ENCODE assay signal across 15 cellular contexts in genomic region chr13:113996081-113996911, GRCh38.
"Had no signal": no experiment of that assay in that cellular context is flagged by ENCODE, and none has a peak within 500 bp of the region (broad histone marks: within the 10 kb centered on the region; RNA-seq: fewer than 3 reads in every experiment).

No MANE protein-coding gene starts in this region.

- H3K27me3 ChIP-seq: dorsolateral prefrontal cortex, neural progenitor cell, upper lobe of left lung had no signal

- H3K27me3 Mint-ChIP-seq: activated CD8-positive, alpha-beta memory T cell treated with anti-CD3 and anti-CD28 coated beads, Interleukin-2, amount 10 ng/mL, durations not matched to agents 7 days and 5 days; activated naive CD8-positive, alpha-beta T cell; activated T-cell treated with anti-CD3 and anti-CD28 coated beads, Interleukin-2, amount 50 U/mL, for 24 hours; stimulated activated naive B cell treated with anti-CD40 and anti-IgM and Interleukin-4, amounts not matched to agents 10 μg/mL and 1 μg/mL and 100 μg/mL, for 72 hours had no signal

- H3K36me3 ChIP-seq: neural progenitor cell had no signal

- H3K4me2 ChIP-seq: neural progenitor cell, SK-N-SH had no signal

- H3K27ac Mint-ChIP-seq: activated CD8-positive, alpha-beta memory T cell treated with anti-CD3 and anti-CD28 coated beads, Interleukin-2, amount 10 ng/mL, durations not matched to agents 7 days and 5 days; neural progenitor cell; WTC11 had no signal

- H3K4me3 ChIP-seq: dorsolateral prefrontal cortex, neural progenitor cell, upper lobe of left lung had no signal

- H3K4me1 ChIP-seq: neural progenitor cell, parathyroid adenoma had no signal

- ATAC-seq: activated CD8-positive, alpha-beta memory T cell treated with anti-CD3 and anti-CD28 coated beads, Interleukin-2, amount 10 ng/mL, durations not matched to agents 7 days and 5 days; left lobe of liver; stimulated activated naive B cell treated with anti-CD40 and anti-IgM and Interleukin-4, amounts not matched to agents 10 μg/mL and 1 μg/mL and 100 μg/mL, for 72 hours; WTC11 had no signal

- H3K27ac ChIP-seq: dorsolateral prefrontal cortex, neural progenitor cell, parathyroid adenoma, upper lobe of left lung had no signal

- H3K4me3 Mint-ChIP-seq: activated CD8-positive, alpha-beta memory T cell treated with anti-CD3 and anti-CD28 coated beads, Interleukin-2, amount 10 ng/mL, durations not matched to agents 7 days and 5 days; activated naive CD8-positive, alpha-beta T cell; activated T-cell treated with anti-CD3 and anti-CD28 coated beads, Interleukin-2, amount 50 U/mL, for 24 hours; neural progenitor cell; stimulated activated naive B cell treated with anti-CD40 and anti-IgM and Interleukin-4, amounts not matched to agents 10 μg/mL and 1 μg/mL and 100 μg/mL, for 72 hours; WTC11 had no signal

- H3K9me3 Mint-ChIP-seq: activated T-cell treated with anti-CD3 and anti-CD28 coated beads, Interleukin-2, amount 50 U/mL, for 24 hours; neural progenitor cell; stimulated activated naive B cell treated with anti-CD40 and anti-IgM and Interleukin-4, amounts not matched to agents 10 μg/mL and 1 μg/mL and 100 μg/mL, for 72 hours had no signal

- H3K9ac ChIP-seq: neural progenitor cell, parathyroid adenoma, SK-N-SH had no signal

- DNase-seq: activated CD8-positive, alpha-beta memory T cell treated with anti-CD3 and anti-CD28 coated beads, Interleukin-2, amount 10 ng/mL, durations not matched to agents 7 days and 5 days; activated effector memory CD4-positive, alpha-beta T cell treated with Interleukin-2 at 50 U/mL for 16 hours; activated T-cell treated with anti-CD3 and anti-CD28 coated beads, Interleukin-2, amount 50 U/mL, for 24 hours; anterior cingulate cortex; mesendoderm; SK-N-SH; stimulated activated CD4-positive, alpha-beta T cell treated with anti-CD3 and anti-CD28 coated beads, Interleukin-1b, Interleukin-23, amount 100 ng/mL, for 48 hours; stimulated activated naive B cell treated with anti-CD40 and anti-IgM and Interleukin-4, amounts not matched to agents 10 μg/mL and 1 μg/mL and 100 μg/mL, for 72 hours had no signal

- H3K4me1 Mint-ChIP-seq: activated CD8-positive, alpha-beta memory T cell treated with anti-CD3 and anti-CD28 coated beads, Interleukin-2, amount 10 ng/mL, durations not matched to agents 7 days and 5 days; WTC11 had no signal

- H2AFZ ChIP-seq: neural progenitor cell, parathyroid adenoma had no signal

- H3K79me2 ChIP-seq: parathyroid adenoma had no signal

- H3K9me3 ChIP-seq: SK-N-SH, upper lobe of left lung had no signal
